In genomic region chr6:135054575-135055498, GRCh38 we compare ENCODE assay signal across 8 cellular contexts. TPM values are rescaled to one million over a fixed set of nuclear protein-coding genes. Genes with fewer than 3 reads are reported as not detected.
A peak's percentile ranks its signal among the peaks of the same experiment; 100 is the strongest.
DNase-seq lines count a peak whose midpoint lies in the region; ATAC-seq lines count a peak whose summit lies in the region.

TSS of gene HBS1L (minus strand) at chr6:135054822. CDS start at chr6:135054691, 131 bp downstream.

- H3K27me3 ChIP-seq in rectal smooth muscle tissue (ENCODE audit: control insufficient read depth, insufficient read depth, low read length) (no peaks in the 10 kb centered on the region), aorta (ENCODE audit: control insufficient read depth in 1 of 2, insufficient read depth in 2 of 2, low read length in 1 of 2) (no peaks in the 10 kb centered on the region)

- peak; percentile 83 for ATAC-seq in GM18508 (IDR thresholded peaks at IDR 0.05; ENCODE audit: insufficient read depth, unreplicated experiment)
- peak; percentile 98 for ATAC-seq in HG03025 (IDR thresholded peaks at IDR 0.05; ENCODE audit: low FRiP score, unreplicated experiment)
- ATAC-seq in aorta (ENCODE audit: low FRiP score): peak; percentile 100

- H3K9ac ChIP-seq in rectal smooth muscle tissue (ENCODE audit: low read length): peak within 1 kb of the TSS; percentile 91

- H3K4me1 ChIP-seq in rectal smooth muscle tissue (ENCODE audit: control insufficient read depth, insufficient read depth, low read length) (no peaks in the 10 kb centered on the region), aorta (ENCODE audit: control insufficient read depth in 1 of 2, insufficient read depth in 2 of 2, low read length in 2 of 2) (no peaks in the 10 kb centered on the region)

- H3K9me3 ChIP-seq in aorta (ENCODE audit: control insufficient read depth, low read length): no peaks in the 10 kb centered on the region

- intact Hi-C loops in aorta (cut with DNase I): loop anchor here in 1 of 2 donors (10.0 kb wide), 1 partner anchor 440 kb away; the partner anchor contains the start of gene AHI1

- 4 to 6% methylated on average over 53 of the region's 53 CpGs for WGBS in aorta, 2 donors

- DNase-seq in NCI-H2081 (lab: John Stamatoyannopoulos, UW) (peak; percentile 94 to 95), T1000 (lab: John Stamatoyannopoulos, UW) (peak; percentile 93), astrocyte of the hippocampus (ENCODE audit: low read depth, low spot score) (peak; percentile 100), hepatic stellate cell (ENCODE audit: low spot score) (peak; percentile 95), aorta (peak; percentile 98 to 99)

- H3K27ac ChIP-seq in rectal smooth muscle tissue (ENCODE audit: low read depth, low read length): peak within 1 kb of the TSS; percentile 89
- peak within 1 kb of the TSS in 1 of 2 donors; percentile 66 for H3K27ac ChIP-seq in aorta (ENCODE audit: low read depth in 1 of 2, low read length in 2 of 2)

- H3K4me3 ChIP-seq in rectal smooth muscle tissue (ENCODE audit: low read length) (peak within 1 kb of the TSS; percentile 99), aorta (ENCODE audit: low read length in 2 of 2) (peak within 1 kb of the TSS; percentile 83 to 92)

- H3K36me3 ChIP-seq in rectal smooth muscle tissue (ENCODE audit: control insufficient read depth, insufficient read depth, low read length) (no peaks in the 10 kb centered on the region), aorta (ENCODE audit: control insufficient read depth in 1 of 2, insufficient read depth in 2 of 2, low read length in 1 of 2) (no peaks in the 10 kb centered on the region)

RNA-seq across cellular contexts. Expression of gene HBS1L, which starts in this region (rescaled TPM):
- 10 to 100 TPM; 59.2 to 61.0 TPM for total RNA-seq in aorta
- polyA plus RNA-seq in aorta: 10 to 100 TPM; 21.9 to 37.6 TPM
